In the genomic region with DNA sequence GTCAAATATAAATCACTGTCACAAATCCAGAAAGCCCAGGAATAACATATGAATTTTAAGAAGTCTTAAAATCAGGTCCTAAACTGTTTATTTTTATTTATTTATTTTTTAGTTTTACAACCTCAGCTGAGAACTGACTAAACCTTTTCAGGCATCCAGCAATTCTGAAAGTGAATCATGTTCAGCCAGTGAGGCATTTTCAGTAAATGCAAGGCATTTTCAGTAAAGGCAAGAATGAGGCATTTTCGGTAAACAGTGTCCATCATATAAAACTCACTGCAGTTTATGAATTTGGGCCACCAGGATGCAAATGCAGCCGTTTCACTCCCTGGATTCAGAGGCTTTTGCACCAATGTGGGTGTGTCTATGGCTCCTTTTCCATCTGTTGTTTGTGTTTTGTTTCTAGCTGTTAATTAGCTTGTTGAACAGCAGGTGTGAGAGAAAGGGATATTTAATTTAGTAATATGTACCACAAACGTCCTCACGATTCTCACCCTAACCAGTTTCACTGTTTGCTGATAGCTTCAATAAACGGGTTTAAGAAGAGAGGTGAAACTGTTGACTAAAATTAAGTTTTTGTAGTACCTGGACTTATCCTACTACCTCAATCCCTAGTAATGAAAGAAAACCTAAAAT, we compare ENCODE assay signal across 9 cellular contexts.
DNase-seq lines count a peak whose midpoint lies in the region; ATAC-seq and TF ChIP-seq lines count a peak whose summit lies in the region.
"Had no signal": no experiment of that assay in that cellular context is flagged by ENCODE, and none has a peak within 500 bp of the region (broad histone marks: within the 10 kb centered on the region; RNA-seq: fewer than 3 reads in every experiment).

No MANE protein-coding gene starts in this region.

- no peak overlapping the region for H3K27ac ChIP-seq in tibial nerve

- H3K9me3 ChIP-seq in tibial nerve = no peaks in the 10 kb centered on the region

- 87 to 92% methylated on average over 5 of the region's 5 CpGs for WGBS in tibial nerve, 2 donors

- no peak overlapping the region for H3K4me3 Mint-ChIP-seq in activated T-helper 2 cell treated with anti-CD3 and anti-CD28 coated beads, Interferon-gamma antibody, Interleukin-2, Interleukin-4, amounts not matched to agents 10 μg/mL and 5 μg/mL and 100 μg/mL, durations not matched to agents 14 hours and 24 hours and 36 hours (ENCODE audit: low read depth)

- intact Hi-C loops in activated T-helper 2 cell treated with anti-CD3 and anti-CD28 coated beads, Interferon-gamma antibody, Interleukin-2, Interleukin-4, amounts not matched to agents 10 μg/mL and 5 μg/mL and 100 μg/mL, durations not matched to agents 14 hours and 24 hours and 36 hours (cut with micrococcal nuclease) = no loop called here

- no peak overlapping the region for H3K4me3 ChIP-seq in tibial nerve

- H3K36me3 Mint-ChIP-seq in activated T-helper 2 cell treated with anti-CD3 and anti-CD28 coated beads, Interferon-gamma antibody, Interleukin-2, Interleukin-4, amounts not matched to agents 10 μg/mL and 5 μg/mL and 100 μg/mL, durations not matched to agents 14 hours and 24 hours and 36 hours (ENCODE audit: low read depth) = peaks cover 48% of the 10 kb centered on the region

- no peak for TF ChIP-seq CTCF in tibial nerve (IDR thresholded peaks at IDR 0.05)

- peak overlapping the region; percentile 58 for H3K27ac Mint-ChIP-seq in activated T-helper 2 cell treated with anti-CD3 and anti-CD28 coated beads, Interferon-gamma antibody, Interleukin-2, Interleukin-4, amounts not matched to agents 10 μg/mL and 5 μg/mL and 100 μg/mL, durations not matched to agents 14 hours and 24 hours and 36 hours

- TF ChIP-seq POLR2A in tibial nerve (IDR thresholded peaks at IDR 0.05) = no peak

- H3K9me3 Mint-ChIP-seq in activated T-helper 2 cell treated with anti-CD3 and anti-CD28 coated beads, Interferon-gamma antibody, Interleukin-2, Interleukin-4, amounts not matched to agents 10 μg/mL and 5 μg/mL and 100 μg/mL, durations not matched to agents 14 hours and 24 hours and 36 hours = no peaks in the 10 kb centered on the region

- no peak for TF ChIP-seq EP300 in tibial nerve (IDR thresholded peaks at IDR 0.05)

- ATAC-seq in GM18867 (IDR thresholded peaks at IDR 0.05; ENCODE audit: unreplicated experiment) (peak; percentile 75), HG03095 (IDR thresholded peaks at IDR 0.05; ENCODE audit: unreplicated experiment) (peak; percentile 62), GM21360 (IDR thresholded peaks at IDR 0.05; ENCODE audit: unreplicated experiment) (no peak)

- peak; percentile 37 for DNase-seq in D341Med (ENCODE audit: low spot score)
- DNase-seq in activated T-helper 2 cell treated with anti-CD3 and anti-CD28 coated beads, Interferon-gamma antibody, Interleukin-2, Interleukin-4, amounts not matched to agents 10 μg/mL and 5 μg/mL and 100 μg/mL, durations not matched to agents 14 hours and 24 hours and 36 hours (ENCODE audit: low spot score) = no peak
- DNase-seq in tibial nerve (ENCODE audit: low spot score in 2 of 2) = no peak
- DNase-seq in NCI-H510A treated with DMSO at 0.1 percent for 48 hours (lab: John Stamatoyannopoulos, UW) = no peak
- DNase-seq: Calu3, foreskin fibroblast had no signal

- H3K27me3 Mint-ChIP-seq in activated T-helper 2 cell treated with anti-CD3 and anti-CD28 coated beads, Interferon-gamma antibody, Interleukin-2, Interleukin-4, amounts not matched to agents 10 μg/mL and 5 μg/mL and 100 μg/mL, durations not matched to agents 14 hours and 24 hours and 36 hours (ENCODE audit: low read depth) = no peaks in the 10 kb centered on the region

- peaks cover 0 to 9% (median 0%) of the 10 kb centered on the region in 4 donors for H3K4me1 ChIP-seq in tibial nerve

- no peaks in the 10 kb centered on the region for H3K36me3 ChIP-seq in tibial nerve

- peaks cover 4% of the 10 kb centered on the region for H3K4me1 Mint-ChIP-seq in activated T-helper 2 cell treated with anti-CD3 and anti-CD28 coated beads, Interferon-gamma antibody, Interleukin-2, Interleukin-4, amounts not matched to agents 10 μg/mL and 5 μg/mL and 100 μg/mL, durations not matched to agents 14 hours and 24 hours and 36 hours (ENCODE audit: low read depth)

- no peaks in the 10 kb centered on the region for H3K27me3 ChIP-seq in tibial nerve
